Comparison of ENCODE assay signal across 8 cellular contexts in genomic region chr19:10339380-10339960, GRCh38. TPM values are rescaled to one million over a fixed set of nuclear protein-coding genes. Genes with fewer than 3 reads are reported as not detected.
DNase-seq lines count a peak whose midpoint lies in the region; ATAC-seq, FAIRE-seq and TF ChIP-seq lines count a peak whose summit lies in the region.

Gene ICAM3, minus strand, starts transcription at chr19:10339624. Its CDS starts 10 bp downstream, at chr19:10339614.

- no peak within 1 kb of the TSS for H3K4me2 ChIP-seq in GM23248 (ENCODE audit: unreplicated experiment)

- CTCF ChIA-PET in HEK293T (lab: Yijun Ruan, JAX) = no interaction called here

- peak; percentile 85 for TF ChIP-seq POLR2A in GM18951 (IDR thresholded peaks at IDR 0.05; ENCODE audit: extremely low read depth, insufficient read depth, insufficient read length)

- H3K9ac ChIP-seq in kidney (ENCODE audit: low read length in 2 of 2) (no peak within 1 kb of the TSS), GM23248 (no peak within 1 kb of the TSS)

- no peaks in the 10 kb centered on the region for H3K9me2 ChIP-seq in GM23248 (ENCODE audit: insufficient read depth)

- ATAC-seq in stimulated activated memory B cell treated with anti-CD40 and anti-IgM and Interleukin-4, amounts not matched to agents 10 μg/mL and 1 μg/mL and 100 μg/mL, for 72 hours = peak; percentile 97

- POLR2A ChIA-PET in HEK293T (lab: Yijun Ruan, JAX) = interaction anchor here (1.5 kb wide), 1 partner anchor 41 kb away, joined by 3 read pairs; the partner anchor contains the start of gene TYK2

- intact Hi-C loops in kidney (cut with DNase I) = no loop called here

- peaks cover 15% of the 10 kb centered on the region for H3K36me3 Mint-ChIP-seq in stimulated activated memory B cell treated with anti-CD40 and anti-IgM and Interleukin-4, amounts not matched to agents 10 μg/mL and 1 μg/mL and 100 μg/mL, for 72 hours

- no peaks in the 10 kb centered on the region for H4K20me1 ChIP-seq in GM23248 (ENCODE audit: insufficient read depth)

- DNase-seq in KG1 (lab: John Stamatoyannopoulos, UW) (peak; percentile 71), kidney (no peak), GM23248 (no peak), HEK293T (ENCODE audit: extremely low spot score) (no peak), NCI-H1092 (lab: John Stamatoyannopoulos, UW) (no peak)
- peak; percentile 16 to 27 for DNase-seq in activated CD8-positive, alpha-beta memory T cell treated with anti-CD3 and anti-CD28 coated beads for 4 hours (ENCODE audit: low read depth in 2 of 2)

- H3K9me3 ChIP-seq in kidney (ENCODE audit: control insufficient read depth in 1 of 2, low read length in 2 of 2) (no peaks in the 10 kb centered on the region), GM23248 (ENCODE audit: low read depth) (no peaks in the 10 kb centered on the region)

- WGBS in GM23248 (ENCODE audit: low coverage in 1 of 2, low lambda C conversion rate in 2 of 2, missing lambda C conversion rate in 2 of 2), 2 experiments = 74 to 78% methylated on average over 12 to 14 of the region's 14 CpGs

- no peaks in the 10 kb centered on the region for H3K79me2 ChIP-seq in GM23248 (ENCODE audit: insufficient read depth)

- H3K27ac Mint-ChIP-seq in stimulated activated memory B cell treated with anti-CD40 and anti-IgM and Interleukin-4, amounts not matched to agents 10 μg/mL and 1 μg/mL and 100 μg/mL, for 72 hours = peak within 1 kb of the TSS; percentile 90

- H3F3A ChIP-seq in GM23248 (ENCODE audit: insufficient read depth) = no peaks in the 10 kb centered on the region

- H3K27ac ChIP-seq in kidney (ENCODE audit: low read depth in 2 of 2, low read length in 2 of 2) (no peak within 1 kb of the TSS), GM23248 (no peak within 1 kb of the TSS)

- H3K9me3 Mint-ChIP-seq in stimulated activated memory B cell treated with anti-CD40 and anti-IgM and Interleukin-4, amounts not matched to agents 10 μg/mL and 1 μg/mL and 100 μg/mL, for 72 hours = no peaks in the 10 kb centered on the region

- peak within 1 kb of the TSS in 1 of 2 donors; percentile 23 for H3K4me3 ChIP-seq in kidney (ENCODE audit: low read length in 2 of 2)
- H3K4me3 ChIP-seq in GM23248 = no peak within 1 kb of the TSS

- in situ Hi-C loops in GM18951 (cut with MboI; ENCODE audit: low sequenced_read_pairs, unreplicated experiment) (no loop called here), GM23248 (cut with MboI) (no loop called here)

- FAIRE-seq in kidney (lab: Jason Lieb, UNC) = no peak

- H3K4me1 Mint-ChIP-seq in stimulated activated memory B cell treated with anti-CD40 and anti-IgM and Interleukin-4, amounts not matched to agents 10 μg/mL and 1 μg/mL and 100 μg/mL, for 72 hours = peaks cover 39% of the 10 kb centered on the region

- TF ChIP-seq CTCF in kidney (IDR thresholded peaks at IDR 0.05; ENCODE audit: borderline replicate concordance, extremely low read depth, insufficient read depth) = no peak

- no peaks in the 10 kb centered on the region for H3K27me3 Mint-ChIP-seq in stimulated activated memory B cell treated with anti-CD40 and anti-IgM and Interleukin-4, amounts not matched to agents 10 μg/mL and 1 μg/mL and 100 μg/mL, for 72 hours

- H3K27me3 ChIP-seq in GM23248 (replicated peaks; ENCODE audit: insufficient read depth) = no peaks in the 10 kb centered on the region

- H3K36me3 ChIP-seq in kidney (ENCODE audit: control insufficient read depth in 1 of 2, insufficient read depth in 2 of 2, low read length in 2 of 2) = no peaks in the 10 kb centered on the region
- no peaks in the 10 kb centered on the region for H3K36me3 ChIP-seq in GM23248 (ENCODE audit: low read depth)

- H3K4me1 ChIP-seq in kidney (ENCODE audit: control insufficient read depth in 1 of 2, insufficient read depth in 1 of 2, low read depth in 1 of 2, low read length in 2 of 2) (peaks cover 0 to 2% of the 10 kb centered on the region in 2 donors), GM23248 (ENCODE audit: insufficient read depth) (no peaks in the 10 kb centered on the region)

- peak within 1 kb of the TSS; percentile 85 for H3K4me3 Mint-ChIP-seq in stimulated activated memory B cell treated with anti-CD40 and anti-IgM and Interleukin-4, amounts not matched to agents 10 μg/mL and 1 μg/mL and 100 μg/mL, for 72 hours

- H2AFZ ChIP-seq in GM23248 = no peak within 1 kb of the TSS

TF ChIP-seq in HEK293T, 16 proteins besides CTCF, POLR2A, EP300 and RAD21:
- no peak for TF ChIP-seq BHLHE40 (IDR thresholded peaks at IDR 0.05; ENCODE audit: borderline replicate concordance)

RNA-seq across cellular contexts. Expression of gene ICAM3, which starts in this region (rescaled TPM):
- 17.4 TPM for total RNA-seq in kidney
- polyA plus RNA-seq in kidney (ENCODE audit: insufficient read depth, low read depth, low replicate concordance) = 21.8 TPM
- 3.4 and 8.6 TPM in 2 replicates for total RNA-seq in GM23248 (2014; rRNA removed; shearing (Covaris generic))
- 23.1 and 23.4 TPM in 2 replicates for polyA plus RNA-seq in GM23248 (2016; fragmentation: Nextera tagmentation; extraction: Ambion mirVana)

Comparison
In these comparisons a context has a peak if more than half of its experiments do, and no peak if none do; other contexts are left out.
1. DNase-seq: peak in KG1 (single experiment) and activated CD8-positive, alpha-beta memory T cell treated with anti-CD3 and anti-CD28 coated beads for 4 hours (2 of 2); none in kidney (single experiment), GM23248 (single experiment), HEK293T (single experiment) and NCI-H1092 (single experiment).